In the genomic region with DNA sequence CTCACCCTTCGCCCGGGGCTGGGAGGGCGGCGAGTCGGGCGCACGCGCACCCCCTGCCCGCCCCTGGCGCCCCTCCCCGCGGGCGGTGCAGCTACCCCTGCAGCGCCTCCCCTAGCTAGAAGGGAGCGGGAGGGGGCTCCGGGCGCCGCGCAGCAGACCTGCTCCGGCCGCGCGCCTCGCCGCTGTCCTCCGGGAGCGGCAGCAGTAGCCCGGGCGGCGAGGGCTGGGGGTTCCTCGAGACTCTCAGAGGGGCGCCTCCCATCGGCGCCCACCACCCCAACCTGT, we compare ENCODE assay signal across 9 cellular contexts. TPM values are rescaled to one million over a fixed set of nuclear protein-coding genes. Genes with fewer than 3 reads are reported as not detected.
DNase-seq lines count a peak whose midpoint lies in the region; ATAC-seq and TF ChIP-seq lines count a peak whose summit lies in the region.
"Had no signal": no experiment of that assay in that cellular context is flagged by ENCODE, and none has a peak within 500 bp of the region (broad histone marks: within the 10 kb centered on the region; RNA-seq: fewer than 3 reads in every experiment).

A gene with protein sequence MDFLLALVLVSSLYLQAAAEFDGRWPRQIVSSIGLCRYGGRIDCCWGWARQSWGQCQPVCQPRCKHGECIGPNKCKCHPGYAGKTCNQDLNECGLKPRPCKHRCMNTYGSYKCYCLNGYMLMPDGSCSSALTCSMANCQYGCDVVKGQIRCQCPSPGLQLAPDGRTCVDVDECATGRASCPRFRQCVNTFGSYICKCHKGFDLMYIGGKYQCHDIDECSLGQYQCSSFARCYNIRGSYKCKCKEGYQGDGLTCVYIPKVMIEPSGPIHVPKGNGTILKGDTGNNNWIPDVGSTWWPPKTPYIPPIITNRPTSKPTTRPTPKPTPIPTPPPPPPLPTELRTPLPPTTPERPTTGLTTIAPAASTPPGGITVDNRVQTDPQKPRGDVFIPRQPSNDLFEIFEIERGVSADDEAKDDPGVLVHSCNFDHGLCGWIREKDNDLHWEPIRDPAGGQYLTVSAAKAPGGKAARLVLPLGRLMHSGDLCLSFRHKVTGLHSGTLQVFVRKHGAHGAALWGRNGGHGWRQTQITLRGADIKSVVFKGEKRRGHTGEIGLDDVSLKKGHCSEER (plus strand): TSS at position 148 of the 285 bp plus-strand sequence. CDS start 182 bp downstream, outside the sequence.

- H3K4me3 Mint-ChIP-seq in progenitor cell of endocrine pancreas (ENCODE audit: low read depth): peak within 1 kb of the TSS; percentile 78

- no peaks in the 10 kb centered on the region for H3K36me3 ChIP-seq in Peyer's patch

- H3K9me3 ChIP-seq in Peyer's patch: no peaks in the 10 kb centered on the region

- peak within 1 kb of the TSS; percentile 38 to 84 (median 72) for H3K27ac ChIP-seq in Peyer's patch

- peak; percentile 16 to 51 for TF ChIP-seq POLR2A in Peyer's patch (IDR thresholded peaks at IDR 0.05)

- peaks cover 0 to 9% (median 0%) of the 10 kb centered on the region in 4 donors for H3K4me1 ChIP-seq in Peyer's patch

- ATAC-seq in GM18907 (IDR thresholded peaks at IDR 0.05; ENCODE audit: unreplicated experiment): peak; percentile 26
- peak; percentile 18 for ATAC-seq in HG02884 (IDR thresholded peaks at IDR 0.05; ENCODE audit: unreplicated experiment)
- ATAC-seq in Right ventricle myocardium inferior: peak; percentile 68

- H3K4me3 ChIP-seq in Peyer's patch: peak within 1 kb of the TSS; percentile 37 to 95 (median 58)

- peak within 1 kb of the TSS; percentile 48 for H3K27ac Mint-ChIP-seq in progenitor cell of endocrine pancreas

- peaks cover 26% of the 10 kb centered on the region for H3K4me1 Mint-ChIP-seq in progenitor cell of endocrine pancreas (ENCODE audit: low read depth)

- H3K36me3 Mint-ChIP-seq in progenitor cell of endocrine pancreas (ENCODE audit: insufficient read depth): no peaks in the 10 kb centered on the region

- DNase-seq in Peyer's patch: peak in 1 of 3 donors; percentile 52
- DNase-seq in Right ventricle myocardium inferior (ENCODE audit: missing footprints): no peak
- peak; percentile 53 for DNase-seq in progenitor cell of endocrine pancreas (ENCODE audit: low spot score, unreplicated experiment)
- no peak for DNase-seq in NCI-H2171 (lab: John Stamatoyannopoulos, UW)
- DNase-seq in T1000 (lab: John Stamatoyannopoulos, UW): no peak
- DNase-seq in KG1 (lab: John Stamatoyannopoulos, UW): no peak

- intact Hi-C loops in Right ventricle myocardium inferior (cut with DNase I): loop anchor here (10.0 kb wide), 1 partner anchor 140 kb away; no protein-coding TSS in a partner anchor

- no peaks in the 10 kb centered on the region for H3K27me3 ChIP-seq in Peyer's patch

- TF ChIP-seq CTCF in Peyer's patch (IDR thresholded peaks at IDR 0.05): no peak
- TF ChIP-seq CTCF in progenitor cell of endocrine pancreas (IDR thresholded peaks at IDR 0.05; ENCODE audit: unreplicated experiment): no peak

- H3K9me3 Mint-ChIP-seq in progenitor cell of endocrine pancreas (ENCODE audit: low read depth): no peaks in the 10 kb centered on the region

- H3K27me3 Mint-ChIP-seq in progenitor cell of endocrine pancreas: peaks cover 76% of the 10 kb centered on the region

RNA-seq across cellular contexts. Expression of the gene that starts here (rescaled TPM):
- total RNA-seq in Peyer's patch (10 to 100 TPM; 19.8 to 84.2 (median 58.3) TPM), Right ventricle myocardium inferior (4.7 TPM), progenitor cell of endocrine pancreas (6.5 and 7.6 TPM in 2 replicates)
- total RNA-seq: RPMI7951 had no signal

Comparison
In these comparisons a context has a peak if more than half of its experiments do, and no peak if none do; other contexts are left out.
1. ATAC-seq: peak in every context shown above with its lines; median percentile 68 in Right ventricle myocardium inferior; 26 in GM18907; 18 in HG02884.